8 cellular contexts compared by ENCODE assay signal in the genomic region with DNA sequence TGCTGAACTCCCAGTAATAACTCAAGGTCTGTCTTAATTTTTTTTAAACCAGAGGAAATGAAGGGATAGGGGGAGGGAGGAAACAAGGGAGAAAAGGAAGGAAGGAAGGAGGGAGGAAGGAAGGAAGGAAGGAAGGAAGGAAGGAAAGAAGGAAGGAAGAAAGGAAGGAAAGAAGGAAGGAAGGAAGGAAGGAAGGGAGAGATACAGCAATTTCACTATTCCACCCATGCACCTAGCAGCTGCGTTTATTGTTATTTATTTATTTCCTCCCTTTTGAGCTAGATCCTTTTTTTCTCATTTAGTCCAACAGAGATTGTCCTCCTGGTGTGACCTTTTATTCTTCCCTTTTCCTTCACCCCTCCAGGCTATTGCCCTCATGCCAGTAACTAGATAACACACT.
"Had no signal": no experiment of that assay in that cellular context is flagged by ENCODE, and none has a peak within 500 bp of the region (broad histone marks: within the 10 kb centered on the region; RNA-seq: fewer than 3 reads in every experiment).

No MANE protein-coding gene starts in this region.

- H3K4me3 ChIP-seq: GM12878 had no signal

- DNase-seq: GDM1, GF-D8 had no signal

- FAIRE-seq: G401.6, GM12878, GM12891, GM12892, GM18507, GM19239 had no signal

- ATAC-seq: GM12878 had no signal
